12 cellular contexts compared by ENCODE assay signal in the genomic region with DNA sequence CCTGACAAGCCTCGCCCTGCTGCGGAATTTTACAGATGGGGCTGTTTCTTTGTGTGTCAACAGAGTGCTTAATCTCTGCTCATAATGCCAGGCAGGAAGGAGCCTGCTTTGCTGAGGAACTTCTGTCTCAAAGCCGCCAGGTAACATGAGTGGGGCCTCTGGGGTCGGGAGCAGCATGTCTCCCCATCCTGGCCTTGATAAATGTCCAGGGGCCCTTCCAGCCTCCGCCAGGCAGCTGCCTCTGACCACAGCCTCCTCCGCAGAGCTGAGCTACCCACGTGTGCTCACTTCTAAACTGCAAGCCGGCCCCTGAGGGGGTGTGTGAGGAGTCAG.
A peak's percentile ranks its signal among the peaks of the same experiment; 100 is the strongest.
DNase-seq lines count a peak whose midpoint lies in the region; ATAC-seq and TF ChIP-seq lines count a peak whose summit lies in the region.
"Had no signal": no experiment of that assay in that cellular context is flagged by ENCODE, and none has a peak within 500 bp of the region (broad histone marks: within the 10 kb centered on the region; RNA-seq: fewer than 3 reads in every experiment).

No MANE protein-coding gene starts in this region.

- no peak overlapping the region for H3K23ac ChIP-seq in trophoblast cell (ENCODE audit: low read length)

- peaks cover 54% of the 10 kb centered on the region for H3K79me1 ChIP-seq in trophoblast cell (ENCODE audit: low read length)

- no peak overlapping the region for H3K18ac ChIP-seq in trophoblast cell (ENCODE audit: low read length)

- H2BK120ac ChIP-seq in trophoblast cell (ENCODE audit: insufficient read depth, low read length, poor library complexity): peak overlapping the region; percentile 8

- H3K9me3 Mint-ChIP-seq in Calu3 (ENCODE audit: low read depth, unreplicated experiment): no peaks in the 10 kb centered on the region
- H3K9me3 Mint-ChIP-seq: activated T-cell treated with anti-CD3 and anti-CD28 coated beads, Interleukin-2, amount 50 U/mL, for 4 hours had no signal

- DNase-seq in Calu3 (peak; percentile 75), NCI-H460 (ENCODE audit: extremely low read depth, low read depth) (peak; percentile 76), trophoblast cell (peak; percentile 86 to 90), GM10248 (ENCODE audit: extremely low spot score) (no peak)
- no peak for DNase-seq in stimulated activated CD4-positive, alpha-beta T cell treated with anti-CD3 and anti-CD28 coated beads, Interleukin-4, amount 100 ng/mL, for 4 hours
- no peak for DNase-seq in stimulated activated CD4-positive, alpha-beta T cell treated with anti-CD3 and anti-CD28 coated beads, Interleukin-12 subunit alpha, Interleukin-12 subunit beta, amount 100 ng/mL, for 4 hours
- DNase-seq: activated T-cell treated with anti-CD3 and anti-CD28 coated beads, Interleukin-2, amount 50 U/mL, for 4 hours had no signal

- H3K36me3 ChIP-seq in esophagus (ENCODE audit: control insufficient read depth in 2 of 2, insufficient read depth in 2 of 2, low read length in 1 of 2) (no peaks in the 10 kb centered on the region), trophoblast cell (ENCODE audit: control insufficient read depth in 1 of 2, insufficient read depth in 2 of 2, low read length in 2 of 2) (no peaks in the 10 kb centered on the region)
- H3K36me3 ChIP-seq: cardiac muscle cell had no signal

- no peak overlapping the region for H3K4me2 ChIP-seq in trophoblast cell (ENCODE audit: low read length)
- H3K4me2 ChIP-seq: KMS-11 had no signal

- no peak overlapping the region for H3K4ac ChIP-seq in trophoblast cell (ENCODE audit: low read depth, low read length)

- no peak overlapping the region for H2AFZ ChIP-seq in trophoblast cell (ENCODE audit: insufficient read depth, low read length, poor library complexity)

- CTCF ChIA-PET in Calu3 (lab: Charles Lee) (interaction anchor here (0.6 to 1.7 kb wide), 7 partner anchors 18 to 639 kb away, joined by 3 to 5 read pairs (median 4); no protein-coding TSS in a partner anchor), GM10248 (lab: Yijun Ruan, JAX) (interaction anchor here (2.1 kb wide), 1 partner anchor 10 kb away, joined by 7 read pairs; no protein-coding TSS in a partner anchor)

- ATAC-seq in HG03045 (IDR thresholded peaks at IDR 0.05; ENCODE audit: unreplicated experiment): no peak
- ATAC-seq: activated T-cell treated with anti-CD3 and anti-CD28 coated beads, Interleukin-2, amount 50 U/mL, for 4 hours had no signal

- H3K27ac Mint-ChIP-seq in Calu3 (ENCODE audit: unreplicated experiment): peak overlapping the region; percentile 90

- peaks cover 26% of the 10 kb centered on the region for H3K36me3 Mint-ChIP-seq in Calu3 (ENCODE audit: insufficient read depth, unreplicated experiment)

- H4K91ac ChIP-seq in trophoblast cell (ENCODE audit: low read depth, low read length): peak overlapping the region; percentile 96

- H3K9ac ChIP-seq in trophoblast cell (ENCODE audit: low read length): no peak overlapping the region
- H3K9ac ChIP-seq: KMS-11 had no signal

- WGBS in esophagus, 2 donors: 47 to 61% methylated on average over 8 of the region's 8 CpGs
- WGBS in trophoblast cell (ENCODE audit: extremely low coverage, insufficient coverage, insufficient read length): no CpG with 5 or more reads among the region's 8 CpGs

- H3K27ac ChIP-seq in esophagus (ENCODE audit: low read depth in 2 of 2, low read length in 1 of 2) (peak overlapping the region; percentile 67 to 71), trophoblast cell (ENCODE audit: low read depth, low read length) (peak overlapping the region; percentile 96)
- H3K27ac ChIP-seq: C4-2B, cardiac muscle cell, KMS-11 had no signal

- peak overlapping the region; percentile 10 for H2BK12ac ChIP-seq in trophoblast cell (ENCODE audit: low read length)

- H3K4me1 ChIP-seq in esophagus (ENCODE audit: control insufficient read depth in 2 of 2, insufficient read depth in 2 of 2, low read length in 1 of 2) (peaks cover 14 to 24% of the 10 kb centered on the region in 2 donors), trophoblast cell (ENCODE audit: control insufficient read depth in 1 of 2, insufficient read depth in 2 of 2, low read length in 2 of 2) (peaks cover 55 to 63% of the 10 kb centered on the region in 2 experiments)

- H2AK5ac ChIP-seq in trophoblast cell (ENCODE audit: low read length): no peak overlapping the region

- peaks cover 7% of the 10 kb centered on the region for H3K79me2 ChIP-seq in trophoblast cell (ENCODE audit: control insufficient read depth, insufficient read depth, low read length, poor library complexity)

- no peak overlapping the region for H4K8ac ChIP-seq in trophoblast cell (ENCODE audit: low read depth, low read length)

- POLR2A ChIA-PET in GM10248 (lab: Yijun Ruan, JAX): no interaction called here

- H3K4me1 Mint-ChIP-seq in Calu3 (ENCODE audit: low read depth, unreplicated experiment): peaks cover 79% of the 10 kb centered on the region

- no peak overlapping the region for H4K12ac ChIP-seq in trophoblast cell (ENCODE audit: low read depth, low read length)

- H3K4me3 Mint-ChIP-seq in Calu3 (ENCODE audit: low read depth, unreplicated experiment): no peak overlapping the region
- H3K4me3 Mint-ChIP-seq: activated T-cell treated with anti-CD3 and anti-CD28 coated beads, Interleukin-2, amount 50 U/mL, for 4 hours had no signal

- H3K9me3 ChIP-seq in esophagus (ENCODE audit: control insufficient read depth in 2 of 2, insufficient read depth in 1 of 2, low read depth in 1 of 2, low read length in 1 of 2) (no peaks in the 10 kb centered on the region), trophoblast cell (ENCODE audit: insufficient read depth, low read depth, low read length) (no peaks in the 10 kb centered on the region)

- H3K27me3 ChIP-seq in esophagus (ENCODE audit: control insufficient read depth in 1 of 2, insufficient read depth in 2 of 2, low read length in 2 of 2) (no peaks in the 10 kb centered on the region), trophoblast cell (ENCODE audit: insufficient read depth, low read length) (no peaks in the 10 kb centered on the region)
- H3K27me3 ChIP-seq: cardiac muscle cell had no signal

- no peak overlapping the region for H2BK5ac ChIP-seq in trophoblast cell (ENCODE audit: low read depth, low read length, poor library complexity)

- no TSS peak for BruUV-seq in Calu3 (replicated peaks; lab: Mats Ljungman, UMichigan)

- intact Hi-C loops in Calu3 (cut with micrococcal nuclease; ENCODE audit: unreplicated experiment): loop anchor here (5.0 kb wide), 3 partner anchors 76 to 106 kb away; no protein-coding TSS in a partner anchor

- H3K4me3 ChIP-seq in esophagus (ENCODE audit: low read depth in 1 of 2, low read length in 2 of 2) (no peak overlapping the region), trophoblast cell (ENCODE audit: low read depth, low read length) (no peak overlapping the region)
- H3K4me3 ChIP-seq: cardiac muscle cell had no signal

- no peak overlapping the region for H3K14ac ChIP-seq in trophoblast cell (ENCODE audit: low read length)

- H3K27me3 Mint-ChIP-seq in Calu3 (ENCODE audit: unreplicated experiment): no peaks in the 10 kb centered on the region

- TF ChIP-seq CTCF in Calu3 (IDR thresholded peaks at IDR 0.05; ENCODE audit: unreplicated experiment): no peak
- TF ChIP-seq CTCF in GM10248 (IDR thresholded peaks at IDR 0.05; ENCODE audit: control extremely low read depth, extremely low read depth, low read depth, missing control alignments): no peak

Comparison
In these comparisons a context has a peak if more than half of its experiments do, and no peak if none do; other contexts are left out.
1. DNase-seq: peak in Calu3 (single experiment), NCI-H460 (single experiment) and trophoblast cell (2 of 2); none in GM10248 (single experiment), stimulated activated CD4-positive, alpha-beta T cell treated with anti-CD3 and anti-CD28 coated beads, Interleukin-4, amount 100 ng/mL, for 4 hours (0 of 2) and stimulated activated CD4-positive, alpha-beta T cell treated with anti-CD3 and anti-CD28 coated beads, Interleukin-12 subunit alpha, Interleukin-12 subunit beta, amount 100 ng/mL, for 4 hours (single experiment).